Comparison of ENCODE assay signal across 1 cellular context in the genomic region with DNA sequence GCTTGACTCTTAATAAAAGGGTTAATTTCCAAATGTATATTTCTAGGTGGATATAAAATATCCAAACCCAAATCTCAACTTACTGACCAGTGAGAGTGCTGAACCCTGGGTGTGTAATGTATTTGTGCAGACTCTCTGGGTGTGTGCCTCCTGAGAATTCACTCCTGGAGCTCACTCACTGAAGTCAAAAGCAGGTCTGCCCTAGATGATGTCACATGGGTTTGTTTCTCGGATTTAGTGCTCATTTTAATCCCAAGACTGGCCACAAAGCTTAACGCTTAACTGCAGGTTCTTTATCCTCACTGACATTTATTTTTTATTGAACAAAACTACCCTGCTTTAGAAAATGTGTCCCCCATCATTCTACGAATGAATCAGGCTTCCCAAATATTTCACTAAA.
TF ChIP-seq lines count a peak whose summit lies in the region.

No MANE protein-coding gene starts in this region.

TF ChIP-seq in GM23338, 12 proteins besides CTCF, POLR2A, EP300 and RAD21 (continued from another document):
- TF ChIP-seq STAT1 (IDR thresholded peaks at IDR 0.05; ENCODE audit: unreplicated experiment), result no peak
- TF ChIP-seq, protein P1, sequence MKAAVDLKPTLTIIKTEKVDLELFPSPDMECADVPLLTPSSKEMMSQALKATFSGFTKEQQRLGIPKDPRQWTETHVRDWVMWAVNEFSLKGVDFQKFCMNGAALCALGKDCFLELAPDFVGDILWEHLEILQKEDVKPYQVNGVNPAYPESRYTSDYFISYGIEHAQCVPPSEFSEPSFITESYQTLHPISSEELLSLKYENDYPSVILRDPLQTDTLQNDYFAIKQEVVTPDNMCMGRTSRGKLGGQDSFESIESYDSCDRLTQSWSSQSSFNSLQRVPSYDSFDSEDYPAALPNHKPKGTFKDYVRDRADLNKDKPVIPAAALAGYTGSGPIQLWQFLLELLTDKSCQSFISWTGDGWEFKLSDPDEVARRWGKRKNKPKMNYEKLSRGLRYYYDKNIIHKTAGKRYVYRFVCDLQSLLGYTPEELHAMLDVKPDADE (IDR thresholded peaks at IDR 0.05), result no peak
- no peak for TF ChIP-seq ZNF331 (CRISPR knock-in tag; IDR thresholded peaks at IDR 0.05; ENCODE audit: low read depth)
- TF ChIP-seq JUNB (IDR thresholded peaks at IDR 0.05; ENCODE audit: unreplicated experiment), result no peak
- no peak for TF ChIP-seq EZH2phosphoT487 (IDR thresholded peaks at IDR 0.05; ENCODE audit: unreplicated experiment)
- TF ChIP-seq, protein P2, sequence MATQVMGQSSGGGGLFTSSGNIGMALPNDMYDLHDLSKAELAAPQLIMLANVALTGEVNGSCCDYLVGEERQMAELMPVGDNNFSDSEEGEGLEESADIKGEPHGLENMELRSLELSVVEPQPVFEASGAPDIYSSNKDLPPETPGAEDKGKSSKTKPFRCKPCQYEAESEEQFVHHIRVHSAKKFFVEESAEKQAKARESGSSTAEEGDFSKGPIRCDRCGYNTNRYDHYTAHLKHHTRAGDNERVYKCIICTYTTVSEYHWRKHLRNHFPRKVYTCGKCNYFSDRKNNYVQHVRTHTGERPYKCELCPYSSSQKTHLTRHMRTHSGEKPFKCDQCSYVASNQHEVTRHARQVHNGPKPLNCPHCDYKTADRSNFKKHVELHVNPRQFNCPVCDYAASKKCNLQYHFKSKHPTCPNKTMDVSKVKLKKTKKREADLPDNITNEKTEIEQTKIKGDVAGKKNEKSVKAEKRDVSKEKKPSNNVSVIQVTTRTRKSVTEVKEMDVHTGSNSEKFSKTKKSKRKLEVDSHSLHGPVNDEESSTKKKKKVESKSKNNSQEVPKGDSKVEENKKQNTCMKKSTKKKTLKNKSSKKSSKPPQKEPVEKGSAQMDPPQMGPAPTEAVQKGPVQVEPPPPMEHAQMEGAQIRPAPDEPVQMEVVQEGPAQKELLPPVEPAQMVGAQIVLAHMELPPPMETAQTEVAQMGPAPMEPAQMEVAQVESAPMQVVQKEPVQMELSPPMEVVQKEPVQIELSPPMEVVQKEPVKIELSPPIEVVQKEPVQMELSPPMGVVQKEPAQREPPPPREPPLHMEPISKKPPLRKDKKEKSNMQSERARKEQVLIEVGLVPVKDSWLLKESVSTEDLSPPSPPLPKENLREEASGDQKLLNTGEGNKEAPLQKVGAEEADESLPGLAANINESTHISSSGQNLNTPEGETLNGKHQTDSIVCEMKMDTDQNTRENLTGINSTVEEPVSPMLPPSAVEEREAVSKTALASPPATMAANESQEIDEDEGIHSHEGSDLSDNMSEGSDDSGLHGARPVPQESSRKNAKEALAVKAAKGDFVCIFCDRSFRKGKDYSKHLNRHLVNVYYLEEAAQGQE (IDR thresholded peaks at IDR 0.05; ENCODE audit: unreplicated experiment), result no peak
- TF ChIP-seq EZH2 (IDR thresholded peaks at IDR 0.05; ENCODE audit: low read depth, unreplicated experiment), result no peak
- no peak for TF ChIP-seq ZNF114 (CRISPR knock-in tag; IDR thresholded peaks at IDR 0.05)
